20 cellular contexts compared by ENCODE assay signal in the genomic region with DNA sequence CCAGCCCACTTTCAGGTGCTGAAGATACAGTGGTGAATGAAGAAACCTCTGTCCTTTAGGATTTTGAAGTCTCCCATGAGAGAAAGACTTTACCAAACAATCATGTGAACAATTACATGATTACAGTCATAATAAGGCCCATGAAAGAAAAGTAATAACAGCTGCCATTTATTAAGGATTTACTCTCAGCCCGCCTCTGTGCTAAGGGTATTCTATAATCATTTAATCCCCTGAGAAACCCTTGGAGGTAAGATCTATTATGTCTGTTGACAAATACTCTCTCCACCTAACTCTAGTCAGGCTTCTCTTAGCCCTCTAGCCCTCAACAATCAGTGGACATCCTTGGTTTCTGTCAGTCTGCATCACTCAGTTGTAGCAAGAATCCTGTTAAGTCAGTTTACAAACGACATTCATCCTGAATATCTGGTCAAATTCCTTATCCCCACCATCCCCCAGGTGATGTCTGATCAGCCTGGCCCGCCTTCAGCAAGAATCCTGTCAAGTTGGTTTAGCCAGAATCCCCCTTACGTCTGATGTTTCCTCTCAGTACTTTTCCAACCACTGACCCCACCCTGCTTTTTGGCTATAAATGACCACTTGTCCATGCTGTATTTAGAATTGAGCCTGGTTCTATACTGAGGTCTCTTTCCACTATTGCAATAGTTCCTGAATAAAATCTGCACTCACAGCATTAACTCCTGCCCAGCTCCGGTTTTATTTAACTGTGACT. TPM values are rescaled to one million over a fixed set of nuclear protein-coding genes. Genes with fewer than 3 reads are reported as not detected.
A peak's percentile ranks its signal among the peaks of the same experiment; 100 is the strongest.
DNase-seq lines count a peak whose midpoint lies in the region; ATAC-seq and TF ChIP-seq lines count a peak whose summit lies in the region.
"Had no signal": no experiment of that assay in that cellular context is flagged by ENCODE, and none has a peak within 500 bp of the region (broad histone marks: within the 10 kb centered on the region; RNA-seq: fewer than 3 reads in every experiment).

No MANE protein-coding gene starts in this region.

- H3K27me3 ChIP-seq in mesendoderm (ENCODE audit: insufficient read depth, low read length, poor library complexity) (no peaks in the 10 kb centered on the region), smooth muscle cell (ENCODE audit: low read depth) (no peaks in the 10 kb centered on the region)
- H3K27me3 ChIP-seq: BE2C had no signal

- H3K36me3 Mint-ChIP-seq in WTC11: peaks cover 25% of the 10 kb centered on the region
- H3K36me3 Mint-ChIP-seq: T-cell had no signal

- no peak for TF ChIP-seq CTCF in WTC11 (IDR thresholded peaks at IDR 0.05)
- TF ChIP-seq CTCF in smooth muscle cell (IDR thresholded peaks at IDR 0.05; ENCODE audit: borderline replicate concordance, insufficient read depth, poor library complexity, severe bottlenecking): no peak

- no peaks in the 10 kb centered on the region for H3K4me1 ChIP-seq in mesendoderm (ENCODE audit: control insufficient read depth, low read depth, low read length)
- no peaks in the 10 kb centered on the region for H3K4me1 ChIP-seq in smooth muscle cell (ENCODE audit: low read depth)
- H3K4me1 ChIP-seq: BE2C had no signal

- H3K79me1 ChIP-seq in mesendoderm (ENCODE audit: low read length): no peaks in the 10 kb centered on the region

- H3K4me2 ChIP-seq in mesendoderm (ENCODE audit: low read length) (no peak overlapping the region), smooth muscle cell (no peak overlapping the region)

- DNase-seq in HT-29 (ENCODE audit: low spot score) (peak; percentile 48), WTC11 (ENCODE audit: low spot score) (no peak), mesendoderm (peak; percentile 70), smooth muscle cell (lab: John Stamatoyannopoulos, UW; ENCODE audit: unreplicated experiment) (no peak), NCI-H146 treated with DMSO at 0.1 percent for 48 hours (lab: John Stamatoyannopoulos, UW; ENCODE audit: unreplicated experiment) (no peak), amniotic stem cell (lab: John Stamatoyannopoulos, UW) (no peak), hippocampal formation (lab: John Stamatoyannopoulos, UW) (no peak)
- DNase-seq: BE2C; CD4-positive, alpha-beta memory T cell; DMS153; EL; KBM-7; NCI-H1092; NCI-H1694 treated with DMSO at 0.1 percent for 48 hours; NCI-H2171 treated with DMSO at 0.1 percent for 48 hours; NCI-H510A treated with DMSO at 0.1 percent for 48 hours; NK-92 treated with Interleukin-12 subunit alpha and Interleukin-12 subunit beta, amount 100 ng/mL, for 24 hours; T-cell had no signal

- H3K4ac ChIP-seq in mesendoderm (ENCODE audit: low read depth, low read length): no peak overlapping the region

- H3K56ac ChIP-seq in mesendoderm (ENCODE audit: low read length): no peak overlapping the region

- H3K36me3 ChIP-seq in mesendoderm (ENCODE audit: control insufficient read depth, insufficient read depth, low read length): no peaks in the 10 kb centered on the region
- H3K36me3 ChIP-seq in smooth muscle cell (ENCODE audit: low read depth): no peaks in the 10 kb centered on the region
- H3K36me3 ChIP-seq: BE2C had no signal

- H2BK120ac ChIP-seq in mesendoderm (ENCODE audit: low read depth, low read length): no peak overlapping the region

- H2AK5ac ChIP-seq in mesendoderm (ENCODE audit: low read length): no peak overlapping the region

- no peak overlapping the region for H2AFZ ChIP-seq in smooth muscle cell (ENCODE audit: low read depth)

- peaks cover 39% of the 10 kb centered on the region for H3K9me3 Mint-ChIP-seq in WTC11

- H2BK15ac ChIP-seq in mesendoderm (replicated peaks; ENCODE audit: low read depth): no peak overlapping the region

- no CpG with 5 or more reads among the region's 5 CpGs for WGBS in mesendoderm (ENCODE audit: extremely low coverage, insufficient coverage, low lambda C conversion rate)
- 67% methylated on average over 5 of the region's 5 CpGs for WGBS in smooth muscle cell (ENCODE audit: low lambda C conversion rate)

- H4K5ac ChIP-seq in mesendoderm (ENCODE audit: low read length): no peak overlapping the region

- no peak overlapping the region for H3K4me3 ChIP-seq in mesendoderm (ENCODE audit: low read length)
- H3K4me3 ChIP-seq in smooth muscle cell: no peak overlapping the region
- H3K4me3 ChIP-seq: SK-N-MC had no signal

- POLR2A ChIA-PET in WTC11 (lab: Charles Lee): interaction anchor here (0.6 kb wide), 1 partner anchor 1704 kb away, joined by 3 read pairs; no protein-coding TSS in a partner anchor

- no peaks in the 10 kb centered on the region for H3K9me3 ChIP-seq in smooth muscle cell (replicated peaks; ENCODE audit: low read depth)
- H3K9me3 ChIP-seq: BE2C had no signal

- H4K8ac ChIP-seq in mesendoderm (ENCODE audit: low read depth, low read length): no peak overlapping the region

- H4K20me1 ChIP-seq in smooth muscle cell (ENCODE audit: low read depth): no peaks in the 10 kb centered on the region

- H3K4me1 Mint-ChIP-seq in WTC11: peaks cover 4% of the 10 kb centered on the region
- H3K4me1 Mint-ChIP-seq: CD4-positive, alpha-beta memory T cell; T-cell had no signal

- no peak overlapping the region for H3K27ac ChIP-seq in mesendoderm (ENCODE audit: low read depth, low read length)
- peak overlapping the region; percentile 67 for H3K27ac ChIP-seq in smooth muscle cell (ENCODE audit: low read depth)
- H3K27ac ChIP-seq: SK-N-MC had no signal

- no peak overlapping the region for H3K18ac ChIP-seq in mesendoderm (ENCODE audit: low read length)

- no peaks in the 10 kb centered on the region; the same call in none of the 2 replicates for H3K27me3 Mint-ChIP-seq in WTC11 (ENCODE audit: low read depth)

- no peaks in the 10 kb centered on the region for H3F3A ChIP-seq in smooth muscle cell (ENCODE audit: low read depth)

- H3K79me2 ChIP-seq in mesendoderm (ENCODE audit: control insufficient read depth, insufficient read depth, low read length) (no peaks in the 10 kb centered on the region), smooth muscle cell (ENCODE audit: low read depth) (no peaks in the 10 kb centered on the region)

- no peak overlapping the region for H3K4me3 Mint-ChIP-seq in WTC11
- H3K4me3 Mint-ChIP-seq: CD4-positive, alpha-beta memory T cell; T-cell had no signal

- no peak overlapping the region for H3K9ac ChIP-seq in mesendoderm (ENCODE audit: low read length)
- H3K9ac ChIP-seq in smooth muscle cell (ENCODE audit: low read depth): no peak overlapping the region

- no peak overlapping the region for H3K23ac ChIP-seq in mesendoderm (ENCODE audit: low read length)

- CTCF ChIA-PET in WTC11 (lab: Charles Lee): interaction anchor here (2.1 kb wide), 1 partner anchor 158 kb away, joined by 4 read pairs; no protein-coding TSS in a partner anchor

- H3K27ac Mint-ChIP-seq in WTC11: no peak overlapping the region
- H3K27ac Mint-ChIP-seq: T-cell had no signal

- ATAC-seq in WTC11: peak; percentile 41
- ATAC-seq: Right ventricle myocardium inferior, T-cell had no signal

- H2BK5ac ChIP-seq in mesendoderm (ENCODE audit: low read length): no peak overlapping the region

TF ChIP-seq in WTC11, 78 proteins besides CTCF, POLR2A, EP300 and RAD21:
- TF ChIP-seq JAZF1 (CRISPR knock-in tag; IDR thresholded peaks at IDR 0.05) (no peak), FOXK1 (CRISPR knock-in tag; IDR thresholded peaks at IDR 0.05) (no peak), E2F1 (CRISPR knock-in tag; IDR thresholded peaks at IDR 0.05) (no peak), AR (CRISPR knock-in tag; IDR thresholded peaks at IDR 0.05) (no peak)
TF ChIP-seq in WTC11: peak in this region for 0.

RNA-seq across cellular contexts. Expression of gene SOCS6, which starts 12.3 kb away (rescaled TPM):
- total RNA-seq in HT-29 (2014; rRNA removed; shearing (Covaris generic)): 18.0 and 21.1 TPM in 2 replicates
- 12.2 to 16.5 TPM (median 14.5 TPM) in 3 replicates for total RNA-seq in WTC11 (2021)
- 20.5 TPM for polyA plus RNA-seq in mesendoderm (2013, experiment 1 of 2)
- 21.0 TPM for polyA plus RNA-seq in mesendoderm (2013, experiment 2 of 2)
- total RNA-seq in smooth muscle cell: 29.6 and 38.0 TPM in 2 replicates
- 8.5 and 14.3 TPM in 2 replicates for polyA plus RNA-seq in smooth muscle cell

Comparison
In these comparisons a context has a peak if more than half of its experiments do, and no peak if none do; other contexts are left out.
1. DNase-seq: peak in HT-29 (single experiment) and mesendoderm (single experiment); none in WTC11 (single experiment), smooth muscle cell (single experiment), NCI-H146 treated with DMSO at 0.1 percent for 48 hours (single experiment), amniotic stem cell (single experiment) and hippocampal formation (0 of 2).